Comparison of ENCODE assay signal across 19 cellular contexts in genomic region chr7:85176197-85176596, GRCh38. TPM values are rescaled to one million over a fixed set of nuclear protein-coding genes. Genes with fewer than 3 reads are reported as not detected.
"Had no signal": no experiment of that assay in that cellular context is flagged by ENCODE, and none has a peak within 500 bp of the region (broad histone marks: within the 10 kb centered on the region; RNA-seq: fewer than 3 reads in every experiment).

No MANE protein-coding gene starts in this region.

- ATAC-seq: activated CD4-positive, CD25-positive, alpha-beta regulatory T cell treated with anti-CD3 and anti-CD28 coated beads, Interleukin-2, amount 50 U/mL, for 24 hours; gastroesophageal sphincter; heart right ventricle; sciatic nerve; T-cell had no signal

- DNase-seq: activated CD4-positive, alpha-beta T cell treated with anti-CD3 and anti-CD28 coated beads, Interleukin-2, amount 50 U/mL, for 1 hour; activated CD8-positive, alpha-beta memory T cell treated with anti-CD3 and anti-CD28 coated beads for 24 hours; activated naive CD8-positive, alpha-beta T cell treated with anti-CD3 and anti-CD28 coated beads, Interleukin-2, amount 10 ng/mL, durations not matched to agents 7 days and 5 days; anterior cingulate cortex; endodermal cell; heart right ventricle; midbrain; stimulated activated CD4-positive, alpha-beta T cell treated with anti-CD3 and anti-CD28 coated beads, Interleukin-4, amount 100 ng/mL, for 1 hour; stimulated activated naive CD4-positive, alpha-beta T cell treated with Interleukin-2 at 50 U/mL for 16 hours; substantia nigra; T-cell; T-helper 9 cell; transverse colon had no signal

- H3K4me3 ChIP-seq: breast epithelium, gastroesophageal sphincter, heart right ventricle, lung, transverse colon, vagina had no signal

RNA-seq across cellular contexts. Expression of gene SEMA3D, which starts 10.7 kb away (rescaled TPM):
- total RNA-seq: activated naive CD8-positive, alpha-beta T cell treated with anti-CD3 and anti-CD28 coated beads, Interleukin-2, amount 10 ng/mL, durations not matched to agents 7 days and 5 days had no signal
